23 cellular contexts compared by ENCODE assay signal in genomic region chr11:35407041-35407440, GRCh38.
"Had no signal": no experiment of that assay in that cellular context is flagged by ENCODE, and none has a peak within 500 bp of the region (broad histone marks: within the 10 kb centered on the region; RNA-seq: fewer than 3 reads in every experiment).

No MANE protein-coding gene starts in this region.

- H3K4me3 ChIP-seq: neural progenitor cell, ovary, psoas muscle, right lobe of liver, sigmoid colon, stomach, thoracic aorta, thyroid gland, tibial nerve, upper lobe of left lung, vagina had no signal

- H3K79me2 ChIP-seq: parathyroid adenoma had no signal

- H3K27ac ChIP-seq: neural progenitor cell, ovary, parathyroid adenoma, psoas muscle, right lobe of liver, sigmoid colon, stomach, thoracic aorta, thyroid gland, tibial nerve, upper lobe of left lung, vagina had no signal

- H3K27me3 ChIP-seq: neural progenitor cell, ovary, right lobe of liver, sigmoid colon, stomach, thyroid gland, upper lobe of left lung, vagina had no signal

- H3K9me3 ChIP-seq: ovary, psoas muscle, right lobe of liver, sigmoid colon, stomach, thoracic aorta, thyroid gland, tibial nerve, upper lobe of left lung, vagina had no signal

- DNase-seq: occipital lobe; ovary; posterior cingulate gyrus; psoas muscle; right cardiac atrium; right lobe of liver; sigmoid colon; small intestine; stimulated activated CD4-positive, alpha-beta T cell treated with anti-CD3 and anti-CD28 coated beads, Interleukin-15, amount 100 ng/mL, for 24 hours; stimulated activated CD4-positive, alpha-beta T cell treated with anti-CD3 and anti-CD28 coated beads, Interleukin-2, amount 100 ng/mL, for 24 hours; stimulated activated CD4-positive, alpha-beta T cell treated with anti-CD3 and anti-CD28 coated beads, Interleukin-2, amount 100 ng/mL, for 48 hours; stimulated activated CD4-positive, alpha-beta T cell treated with anti-CD3 and anti-CD28 coated beads, Interleukin-4, amount 100 ng/mL, for 24 hours; stimulated activated naive B cell treated with anti-CD40 and anti-IgM and Interleukin-4, amounts not matched to agents 10 μg/mL and 1 μg/mL and 100 μg/mL, for 72 hours; stimulated activated naive CD4-positive, alpha-beta T cell treated with Interleukin-2 at 50 U/mL for 16 hours; stomach; thyroid gland; trophoblast cell; upper lobe of left lung had no signal

- H3K36me3 ChIP-seq: neural progenitor cell, ovary, right lobe of liver, sigmoid colon, stomach, thoracic aorta, thyroid gland, tibial nerve, upper lobe of left lung, vagina had no signal

- H3K9ac ChIP-seq: neural progenitor cell, parathyroid adenoma had no signal

- H2AFZ ChIP-seq: neural progenitor cell, parathyroid adenoma had no signal

- H3K4me2 ChIP-seq: neural progenitor cell had no signal

- H3K4me1 ChIP-seq: parathyroid adenoma, psoas muscle, sigmoid colon, vagina had no signal
